ENCODE assay signal across 26 cellular contexts in the genomic region with DNA sequence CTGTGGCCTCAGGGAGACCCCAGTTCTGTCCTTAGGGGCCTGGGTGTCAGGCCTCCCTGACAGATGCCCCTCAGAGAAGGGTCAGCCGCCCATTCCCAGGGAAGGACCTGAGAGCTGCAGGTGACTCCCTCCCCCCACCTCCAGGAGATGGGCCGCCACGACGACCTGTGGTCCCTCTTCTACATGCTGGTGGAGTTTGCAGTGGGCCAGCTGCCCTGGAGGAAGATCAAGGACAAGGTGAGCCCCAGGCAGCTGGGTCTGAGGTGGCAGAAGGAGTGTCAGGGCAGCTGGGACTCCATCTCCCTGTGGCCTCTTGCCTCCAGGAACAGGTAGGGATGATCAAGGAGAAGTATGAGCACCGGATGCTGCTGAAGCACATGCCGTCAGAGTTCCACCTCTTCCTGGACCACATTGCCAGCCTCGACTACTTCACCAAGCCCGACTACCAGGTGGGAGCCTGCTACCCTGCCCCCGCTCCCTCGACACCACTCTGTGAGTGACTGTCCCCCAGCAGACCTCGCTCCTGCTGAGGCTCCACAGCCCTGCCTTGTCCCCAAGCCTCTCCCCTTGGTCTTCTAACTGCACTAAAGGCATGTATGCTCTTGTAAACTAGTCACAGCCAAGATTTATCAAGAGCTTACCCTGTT. TPM values are rescaled to one million over a fixed set of nuclear protein-coding genes. Genes with fewer than 3 reads are reported as not detected.
"Had no signal": no experiment of that assay in that cellular context is flagged by ENCODE, and none has a peak within 500 bp of the region (broad histone marks: within the 10 kb centered on the region; RNA-seq: fewer than 3 reads in every experiment).

No MANE protein-coding gene starts in this region.

- H3K4me3 ChIP-seq: cardiac muscle cell, Peyer's patch, SJCRH30 had no signal

- H3K9me3 ChIP-seq: Peyer's patch, SJCRH30, SK-N-SH had no signal

- H3K9ac ChIP-seq: SK-N-SH had no signal

- DNase-seq: activated CD4-positive, alpha-beta memory T cell treated with anti-CD3 and anti-CD28 coated beads for 36 hours; activated CD4-positive, alpha-beta T cell treated with anti-CD3 and anti-CD28 coated beads, Interleukin-2, amount 10 ng/mL, durations not matched to agents 7 days and 5 days; activated CD4-positive, CD25-positive, alpha-beta regulatory T cell; activated CD8-positive, alpha-beta memory T cell treated with anti-CD3 and anti-CD28 coated beads, Interleukin-2, amount 50 U/mL, for 4 hours; activated gamma-delta T cell; activated naive CD8-positive, alpha-beta T cell treated with anti-CD3 and anti-CD28 coated beads, Interleukin-2, amount 50 U/mL, for 24 hours; amniotic stem cell; brain microvascular endothelial cell; MM.1S; NCI-H1105 treated with DMSO at 0.1 percent for 48 hours; NCI-H1436 treated with DMSO at 0.1 percent for 48 hours; NCI-H187; NCI-H2081; NCI-H446; NCI-H524; Peyer's patch; Right ventricle myocardium superior; SJCRH30; SK-N-SH; T-helper 1 cell had no signal

- H3K27ac Mint-ChIP-seq: activated CD4-positive, alpha-beta memory T cell treated with anti-CD3 and anti-CD28 coated beads for 36 hours; activated CD4-positive, alpha-beta T cell treated with anti-CD3 and anti-CD28 coated beads, Interleukin-2, amount 10 ng/mL, durations not matched to agents 7 days and 5 days; activated naive CD4-positive, alpha-beta T cell treated with anti-CD3 and anti-CD28 coated beads, Interleukin-2, amount 50 U/mL, for 24 hours; activated naive CD8-positive, alpha-beta T cell treated with anti-CD3 and anti-CD28 coated beads, Interleukin-2, amount 50 U/mL, for 24 hours had no signal

- H3K4me3 Mint-ChIP-seq: activated CD4-positive, alpha-beta memory T cell treated with anti-CD3 and anti-CD28 coated beads for 36 hours; activated CD4-positive, alpha-beta T cell treated with anti-CD3 and anti-CD28 coated beads, Interleukin-2, amount 10 ng/mL, durations not matched to agents 7 days and 5 days; activated naive CD4-positive, alpha-beta T cell treated with anti-CD3 and anti-CD28 coated beads, Interleukin-2, amount 50 U/mL, for 24 hours; activated naive CD8-positive, alpha-beta T cell treated with anti-CD3 and anti-CD28 coated beads, Interleukin-2, amount 50 U/mL, for 24 hours had no signal

- H3K27me3 ChIP-seq: cardiac muscle cell, Peyer's patch had no signal

- H3K9me3 Mint-ChIP-seq: activated CD4-positive, alpha-beta memory T cell treated with anti-CD3 and anti-CD28 coated beads for 36 hours; activated CD4-positive, alpha-beta T cell treated with anti-CD3 and anti-CD28 coated beads, Interleukin-2, amount 10 ng/mL, durations not matched to agents 7 days and 5 days; activated naive CD4-positive, alpha-beta T cell treated with anti-CD3 and anti-CD28 coated beads, Interleukin-2, amount 50 U/mL, for 24 hours; activated naive CD8-positive, alpha-beta T cell treated with anti-CD3 and anti-CD28 coated beads, Interleukin-2, amount 50 U/mL, for 24 hours had no signal

- H3K36me3 ChIP-seq: brain microvascular endothelial cell, cardiac muscle cell, Peyer's patch, SJCRH30 had no signal

- H3K27ac ChIP-seq: brain microvascular endothelial cell, cardiac muscle cell, Peyer's patch, RWPE1, SJCRH30, VCaP had no signal

- H3K36me3 Mint-ChIP-seq: activated CD4-positive, alpha-beta memory T cell treated with anti-CD3 and anti-CD28 coated beads for 36 hours; activated naive CD4-positive, alpha-beta T cell treated with anti-CD3 and anti-CD28 coated beads, Interleukin-2, amount 50 U/mL, for 24 hours had no signal

- ATAC-seq: activated naive CD8-positive, alpha-beta T cell treated with anti-CD3 and anti-CD28 coated beads, Interleukin-2, amount 50 U/mL, for 24 hours had no signal

- H3K4me1 ChIP-seq: Peyer's patch, SJCRH30 had no signal

RNA-seq across cellular contexts. Expression of a gene that starts 12.2 kb away (rescaled TPM):
- total RNA-seq: SJCRH30 had no signal

RNA-seq across cellular contexts. Expression of a gene that starts 42.5 kb away (rescaled TPM):
- total RNA-seq: activated CD4-positive, alpha-beta memory T cell treated with anti-CD3 and anti-CD28 coated beads for 36 hours; activated CD4-positive, alpha-beta T cell treated with anti-CD3 and anti-CD28 coated beads, Interleukin-2, amount 10 ng/mL, durations not matched to agents 7 days and 5 days; activated CD8-positive, alpha-beta memory T cell treated with anti-CD3 and anti-CD28 coated beads for 36 hours; cardiac muscle cell; Right ventricle myocardium superior; SJCRH30; T-helper 2 cell treated with Interferon-gamma antibody and Interleukin-4, amounts not matched to agents 100 ng/mL and 5 ng/mL, for 36 hours had no signal
- polyA plus RNA-seq: SK-N-SH had no signal

RNA-seq across cellular contexts. Expression of a gene that starts 53.1 kb away (rescaled TPM):
- total RNA-seq: SJCRH30 had no signal
- polyA plus RNA-seq: SK-N-SH had no signal
